Comparison of ENCODE assay signal across 8 cellular contexts in the genomic region with DNA sequence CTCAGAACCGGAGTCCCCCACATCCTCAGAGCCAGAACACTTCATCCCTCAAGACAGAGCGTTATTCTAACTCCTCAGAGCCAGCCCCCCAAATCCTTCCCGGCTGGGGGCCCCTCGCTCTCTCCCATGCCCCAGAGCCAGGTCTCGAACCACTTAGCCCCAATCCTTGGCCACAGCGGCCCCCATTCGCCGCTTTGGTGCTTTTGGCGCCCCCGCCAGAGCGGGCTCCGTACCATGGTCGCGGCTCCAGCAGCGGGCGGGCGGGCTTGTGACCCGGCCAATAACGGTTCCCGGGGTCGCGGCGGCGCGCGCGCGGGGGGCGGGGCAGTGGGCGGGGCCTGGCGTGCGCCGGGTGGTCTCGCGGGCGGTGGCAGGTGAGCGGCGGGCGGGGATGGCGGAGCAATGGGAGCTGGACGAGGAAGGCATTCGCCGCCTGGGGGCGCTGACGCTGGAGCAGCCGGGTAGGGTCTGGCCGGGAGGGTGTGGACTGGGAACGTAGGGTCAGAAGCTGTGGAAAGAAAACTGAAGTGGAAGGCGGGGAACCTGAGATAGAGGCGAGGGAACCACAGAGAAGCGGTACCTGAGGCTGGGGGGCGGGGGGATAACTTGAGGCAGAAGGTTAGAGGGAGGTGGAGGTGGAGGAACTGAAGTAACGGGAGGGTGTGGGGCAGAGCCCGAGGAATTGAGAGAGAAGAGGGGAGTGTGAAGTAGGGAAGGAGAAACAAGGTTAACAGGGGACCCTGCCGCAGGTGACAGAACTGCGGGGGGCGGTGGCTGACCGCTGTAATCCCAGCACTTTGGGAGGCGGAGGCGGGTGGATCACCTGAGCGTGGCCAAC. TPM values are rescaled to one million over a fixed set of nuclear protein-coding genes. Genes with fewer than 3 reads are reported as not detected.
A peak's percentile ranks its signal among the peaks of the same experiment; 100 is the strongest.
DNase-seq lines count a peak whose midpoint lies in the region; ATAC-seq and TF ChIP-seq lines count a peak whose summit lies in the region.

A gene (minus strand): TSS at position 270 of the 838 bp plus-strand sequence. CDS start 34 bp downstream, at position 236.
A gene with protein sequence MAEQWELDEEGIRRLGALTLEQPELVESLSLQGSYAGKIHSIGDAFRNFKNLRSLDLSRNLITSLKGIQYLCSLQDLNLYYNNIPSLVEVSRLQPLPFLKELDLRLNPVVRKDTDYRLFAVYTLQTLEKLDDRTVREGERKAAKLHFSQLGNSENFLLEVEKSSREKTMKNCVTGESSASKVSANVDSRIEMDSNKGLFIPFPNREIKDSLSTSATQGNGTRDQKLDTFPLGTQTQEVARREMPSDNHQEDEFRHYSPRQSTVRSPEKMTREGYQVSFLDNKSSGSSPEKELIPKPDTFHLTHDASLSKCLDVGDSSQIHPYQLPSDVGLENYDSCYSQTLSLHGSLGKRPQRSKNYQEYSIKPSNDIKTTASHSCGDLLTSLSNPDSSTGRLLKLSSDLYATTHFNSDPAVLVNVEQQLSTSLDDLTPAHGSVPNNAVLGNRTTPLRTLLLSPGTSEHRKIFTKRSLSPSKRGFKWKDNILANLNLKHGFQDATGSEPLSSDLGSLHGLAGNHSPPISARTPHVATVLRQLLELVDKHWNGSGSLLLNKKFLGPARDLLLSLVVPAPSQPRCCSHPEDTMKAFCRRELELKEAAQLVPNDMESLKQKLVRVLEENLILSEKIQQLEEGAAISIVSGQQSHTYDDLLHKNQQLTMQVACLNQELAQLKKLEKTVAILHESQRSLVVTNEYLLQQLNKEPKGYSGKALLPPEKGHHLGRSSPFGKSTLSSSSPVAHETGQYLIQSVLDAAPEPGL (plus strand): TSS at position 344 of the 838 bp plus-strand sequence. CDS start 48 bp downstream, at position 392.

- DNase-seq in NCI-H526 (lab: John Stamatoyannopoulos, UW) (peak; percentile 8 to 76), fibroblast of the aortic adventitia (ENCODE audit: low read depth) (no peak), COR-L47 (lab: John Stamatoyannopoulos, UW) (no peak)
- peak; percentile 44 for DNase-seq in activated T-cell treated with anti-CD3 and anti-CD28 coated beads, Interleukin-2, amount 50 U/mL, for 4 hours
- peak; percentile 90 for DNase-seq in stimulated activated naive CD8-positive, alpha-beta T cell treated with anti-CD3 and anti-CD28 coated beads, Interleukin-15, Interleukin-2, amounts not matched to agents 100 U/mL and 50 U/mL, for 24 hours

- TF ChIP-seq CTCF in fibroblast of the aortic adventitia (IDR thresholded peaks at IDR 0.05; ENCODE audit: insufficient read depth, low read length) (peak; percentile 23), neural cell (IDR thresholded peaks at IDR 0.05; ENCODE audit: poor library complexity, severe bottlenecking) (peak; percentile 73)

- H3K9me2 ChIP-seq in neural cell (ENCODE audit: insufficient read depth, low read length) = no peaks in the 10 kb centered on the region

- H4K20me1 ChIP-seq in neural cell (ENCODE audit: insufficient read depth) = no peaks in the 10 kb centered on the region

- peak; percentile 54 for ATAC-seq in GM18511 (IDR thresholded peaks at IDR 0.05; ENCODE audit: unreplicated experiment)
- ATAC-seq in activated T-cell treated with anti-CD3 and anti-CD28 coated beads, Interleukin-2, amount 50 U/mL, for 4 hours = peak; percentile 82 to 92
- peak; percentile 84 for ATAC-seq in stimulated activated naive CD8-positive, alpha-beta T cell treated with anti-CD3 and anti-CD28 coated beads, Interleukin-15, Interleukin-2, amounts not matched to agents 100 U/mL and 50 U/mL, for 24 hours
- ATAC-seq in GM19328 (IDR thresholded peaks at IDR 0.05; ENCODE audit: unreplicated experiment) = no peak

- H3K9ac ChIP-seq in neural cell (ENCODE audit: low read length) = peak within 1 kb of the TSS; percentile 61

- TF ChIP-seq EP300 in neural cell (conservative IDR thresholded peaks at IDR 0.05; ENCODE audit: poor library complexity, severe bottlenecking) = no peak

- peak within 1 kb of the TSS; percentile 55 for H3K4me3 ChIP-seq in fibroblast of the aortic adventitia (ENCODE audit: low read depth, low read length)
- peak within 1 kb of the TSS; percentile 71 for H3K4me3 ChIP-seq in neural cell (ENCODE audit: low read length)

- peak within 1 kb of the TSS; percentile 84 for H2AFZ ChIP-seq in neural cell (ENCODE audit: low read depth, low read length)

- H3K4me1 Mint-ChIP-seq in activated T-cell treated with anti-CD3 and anti-CD28 coated beads, Interleukin-2, amount 50 U/mL, for 4 hours (ENCODE audit: low read depth) = peaks cover 14% of the 10 kb centered on the region

- H3K27ac ChIP-seq in neural cell (ENCODE audit: low read length) = no peak within 1 kb of the TSS

- H3K9me3 Mint-ChIP-seq in activated T-cell treated with anti-CD3 and anti-CD28 coated beads, Interleukin-2, amount 50 U/mL, for 4 hours = no peaks in the 10 kb centered on the region

- no peak within 1 kb of the TSS for H3K4me2 ChIP-seq in neural cell (ENCODE audit: low read length)

- H3K79me2 ChIP-seq in neural cell (replicated peaks; ENCODE audit: insufficient read depth, low read length) = no peaks in the 10 kb centered on the region

- peaks cover 7% of the 10 kb centered on the region for H3K27me3 ChIP-seq in neural cell (ENCODE audit: insufficient read depth, low read depth, low read length)

- H3K4me3 Mint-ChIP-seq in activated T-cell treated with anti-CD3 and anti-CD28 coated beads, Interleukin-2, amount 50 U/mL, for 4 hours = peak within 1 kb of the TSS; percentile 84

- no peaks in the 10 kb centered on the region for H3K36me3 Mint-ChIP-seq in activated T-cell treated with anti-CD3 and anti-CD28 coated beads, Interleukin-2, amount 50 U/mL, for 4 hours (ENCODE audit: insufficient read depth)

- H3F3A ChIP-seq in neural cell (ENCODE audit: insufficient read depth, low read length, poor library complexity, severe bottlenecking) = no peaks in the 10 kb centered on the region

- H3K36me3 ChIP-seq in neural cell (ENCODE audit: insufficient read depth, low read length) = no peaks in the 10 kb centered on the region

- H3K27me3 Mint-ChIP-seq in activated T-cell treated with anti-CD3 and anti-CD28 coated beads, Interleukin-2, amount 50 U/mL, for 4 hours (ENCODE audit: low read depth) = peaks cover 41% of the 10 kb centered on the region

- TF ChIP-seq RAD21 in neural cell (conservative IDR thresholded peaks at IDR 0.05) = peak; percentile 44

- no peaks in the 10 kb centered on the region for H3K9me3 ChIP-seq in neural cell (ENCODE audit: low read length)

TF ChIP-seq in neural cell, 6 proteins besides CTCF, POLR2A, EP300 and RAD21:
- peak; percentile 22 for TF ChIP-seq MXI1 (conservative IDR thresholded peaks at IDR 0.05; ENCODE audit: poor library complexity, severe bottlenecking)
- no peak for TF ChIP-seq POLR2AphosphoS5 (IDR thresholded peaks at IDR 0.05)
- TF ChIP-seq, protein P1, sequence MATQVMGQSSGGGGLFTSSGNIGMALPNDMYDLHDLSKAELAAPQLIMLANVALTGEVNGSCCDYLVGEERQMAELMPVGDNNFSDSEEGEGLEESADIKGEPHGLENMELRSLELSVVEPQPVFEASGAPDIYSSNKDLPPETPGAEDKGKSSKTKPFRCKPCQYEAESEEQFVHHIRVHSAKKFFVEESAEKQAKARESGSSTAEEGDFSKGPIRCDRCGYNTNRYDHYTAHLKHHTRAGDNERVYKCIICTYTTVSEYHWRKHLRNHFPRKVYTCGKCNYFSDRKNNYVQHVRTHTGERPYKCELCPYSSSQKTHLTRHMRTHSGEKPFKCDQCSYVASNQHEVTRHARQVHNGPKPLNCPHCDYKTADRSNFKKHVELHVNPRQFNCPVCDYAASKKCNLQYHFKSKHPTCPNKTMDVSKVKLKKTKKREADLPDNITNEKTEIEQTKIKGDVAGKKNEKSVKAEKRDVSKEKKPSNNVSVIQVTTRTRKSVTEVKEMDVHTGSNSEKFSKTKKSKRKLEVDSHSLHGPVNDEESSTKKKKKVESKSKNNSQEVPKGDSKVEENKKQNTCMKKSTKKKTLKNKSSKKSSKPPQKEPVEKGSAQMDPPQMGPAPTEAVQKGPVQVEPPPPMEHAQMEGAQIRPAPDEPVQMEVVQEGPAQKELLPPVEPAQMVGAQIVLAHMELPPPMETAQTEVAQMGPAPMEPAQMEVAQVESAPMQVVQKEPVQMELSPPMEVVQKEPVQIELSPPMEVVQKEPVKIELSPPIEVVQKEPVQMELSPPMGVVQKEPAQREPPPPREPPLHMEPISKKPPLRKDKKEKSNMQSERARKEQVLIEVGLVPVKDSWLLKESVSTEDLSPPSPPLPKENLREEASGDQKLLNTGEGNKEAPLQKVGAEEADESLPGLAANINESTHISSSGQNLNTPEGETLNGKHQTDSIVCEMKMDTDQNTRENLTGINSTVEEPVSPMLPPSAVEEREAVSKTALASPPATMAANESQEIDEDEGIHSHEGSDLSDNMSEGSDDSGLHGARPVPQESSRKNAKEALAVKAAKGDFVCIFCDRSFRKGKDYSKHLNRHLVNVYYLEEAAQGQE (IDR thresholded peaks at IDR 0.05; ENCODE audit: borderline replicate concordance) = peak; percentile 37
- TF ChIP-seq SMC3 (conservative IDR thresholded peaks at IDR 0.05; ENCODE audit: poor library complexity) = peak; percentile 37

RNA-seq across cellular contexts. Expression of the first gene that starts in this region (rescaled TPM):
- under 1 TPM in 2 of 3 donors, not detected in 1; 0.16 to 0.66 TPM for total RNA-seq in activated T-cell treated with anti-CD3 and anti-CD28 coated beads, Interleukin-2, amount 50 U/mL, for 4 hours
- total RNA-seq in fibroblast of the aortic adventitia (ENCODE audit: low replicate concordance) = not detected in 2 replicates
- polyA plus RNA-seq in neural cell = 0.45 and 3.3 TPM in 2 replicates
- polyA minus RNA-seq in neural cell = 0.49 and 1.3 TPM in 2 replicates

RNA-seq across cellular contexts. Expression of the second gene that starts in this region (rescaled TPM):
- total RNA-seq in activated T-cell treated with anti-CD3 and anti-CD28 coated beads, Interleukin-2, amount 50 U/mL, for 4 hours = not detected
- total RNA-seq in fibroblast of the aortic adventitia (ENCODE audit: low replicate concordance) = not detected in 2 replicates
- polyA plus RNA-seq in neural cell = 0.44 and 1.6 TPM in 2 replicates
- polyA minus RNA-seq in neural cell = 0.69 and 0.97 TPM in 2 replicates

Comparison
In these comparisons a context has a peak if more than half of its experiments do, and no peak if none do; other contexts are left out.
1. Peak in DNase-seq and ATAC-seq in activated T-cell treated with anti-CD3 and anti-CD28 coated beads, Interleukin-2, amount 50 U/mL, for 4 hours; RNA of the genes that start here not detected or under 1 TPM.
2. DNase-seq: peak in NCI-H526 (2 of 2) and stimulated activated naive CD8-positive, alpha-beta T cell treated with anti-CD3 and anti-CD28 coated beads, Interleukin-15, Interleukin-2, amounts not matched to agents 100 U/mL and 50 U/mL, for 24 hours (single experiment); none in fibroblast of the aortic adventitia (single experiment) and COR-L47 (single experiment).